In the genomic region with DNA sequence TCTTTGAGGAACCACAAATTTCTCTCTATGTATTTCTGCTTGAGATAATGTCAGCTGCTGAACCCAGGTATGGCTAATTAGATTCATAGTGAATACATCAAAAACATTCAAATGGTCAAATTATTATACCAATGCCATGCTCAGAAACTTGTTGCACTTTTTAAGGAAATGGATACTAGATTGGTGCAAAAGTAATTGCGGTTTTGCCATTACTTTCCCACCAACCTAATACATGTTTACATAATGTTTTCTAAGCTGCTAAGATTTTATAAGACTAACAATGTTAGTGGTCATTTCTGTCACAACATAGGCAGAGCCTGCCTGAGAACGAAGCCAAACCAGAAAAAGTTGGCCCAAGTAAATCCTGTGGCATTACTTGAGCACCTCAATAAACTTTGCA, we compare ENCODE assay signal across 6 cellular contexts.
"Had no signal": no experiment of that assay in that cellular context is flagged by ENCODE, and none has a peak within 500 bp of the region (broad histone marks: within the 10 kb centered on the region; RNA-seq: fewer than 3 reads in every experiment).

No MANE protein-coding gene starts in this region.

- DNase-seq: GF-D8 had no signal

- FAIRE-seq: G401.6, GM12891, GM12892, GM18507, GM19239 had no signal
